ENCODE assay signal across 12 cellular contexts in the genomic region with DNA sequence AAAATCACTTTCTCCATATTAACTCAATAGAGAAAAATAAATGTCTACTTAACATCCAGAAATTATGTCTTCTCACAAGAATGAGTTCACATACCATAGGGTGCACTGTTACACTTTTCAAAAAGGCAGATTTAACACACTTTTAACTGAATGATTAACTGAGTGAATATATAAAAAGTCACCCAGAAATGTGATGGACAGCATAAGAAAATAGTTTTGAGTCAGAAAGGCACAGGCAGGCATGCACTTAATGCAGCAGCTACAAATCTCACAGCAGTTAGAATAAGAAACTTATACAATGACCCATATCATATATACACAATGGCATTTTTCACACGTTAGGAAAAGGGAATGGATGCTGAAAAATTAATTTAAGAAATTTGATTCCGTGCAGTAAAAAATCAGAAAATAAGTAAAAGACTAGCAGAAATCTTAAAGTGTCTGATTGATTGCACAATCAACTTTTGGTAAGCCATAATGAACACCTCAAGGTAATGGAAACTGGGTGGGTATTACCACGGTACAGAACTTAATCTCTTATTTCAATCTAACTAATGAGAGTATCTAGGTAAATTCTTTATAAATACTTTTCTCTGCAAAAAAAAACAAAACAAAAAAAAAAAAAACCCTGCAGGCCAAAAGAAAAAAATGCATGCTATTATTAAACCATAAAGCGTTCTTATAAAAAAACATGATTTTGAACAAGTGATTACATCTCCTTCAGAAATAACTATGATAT. TPM values are rescaled to one million over a fixed set of nuclear protein-coding genes. Genes with fewer than 3 reads are reported as not detected.
DNase-seq lines count a peak whose midpoint lies in the region; ATAC-seq, FAIRE-seq and TF ChIP-seq lines count a peak whose summit lies in the region.
"Had no signal": no experiment of that assay in that cellular context is flagged by ENCODE, and none has a peak within 500 bp of the region (broad histone marks: within the 10 kb centered on the region; RNA-seq: fewer than 3 reads in every experiment).

No MANE protein-coding gene starts in this region.

- peaks cover 31% of the 10 kb centered on the region for H3K4me1 ChIP-seq in CD4-positive, CD25-positive, alpha-beta regulatory T cell (ENCODE audit: control insufficient read depth, insufficient read depth, low read length, poor library complexity, severe bottlenecking)
- H3K4me1 ChIP-seq in HUES6 (ENCODE audit: control insufficient read depth, insufficient read depth, low read length) (peaks cover 29% of the 10 kb centered on the region), K562 (replicated peaks in 1 of 2; ENCODE audit: control insufficient read depth in 2 of 2, insufficient read depth in 2 of 2, low read length in 2 of 2) (peaks cover 12 to 20% of the 10 kb centered on the region in 2 experiments; a peak in 4 of 5 replicates)

- in situ Hi-C loops in K562 (cut with MboI): no loop called here

- no peak for TF ChIP-seq POLR2A in K562 (conservative IDR thresholded peaks at IDR 0.05)

- no peaks in the 10 kb centered on the region for H3K36me3 ChIP-seq in CD4-positive, CD25-positive, alpha-beta regulatory T cell (ENCODE audit: control insufficient read depth, insufficient read depth, low read length)
- H3K36me3 ChIP-seq in HUES6 (ENCODE audit: control insufficient read depth, insufficient read depth, low read length) (no peaks in the 10 kb centered on the region), K562 (ENCODE audit: control insufficient read depth, insufficient read depth, low read length) (no peaks in the 10 kb centered on the region)

- H3K27me3 ChIP-seq in CD4-positive, CD25-positive, alpha-beta regulatory T cell (ENCODE audit: control insufficient read depth, insufficient read depth, low read length): no peaks in the 10 kb centered on the region
- H3K27me3 ChIP-seq in HUES6 (ENCODE audit: control insufficient read depth, insufficient read depth, low read length) (no peaks in the 10 kb centered on the region), K562 (ENCODE audit: control insufficient read depth in 2 of 2, insufficient read depth in 2 of 2, low read length in 2 of 2) (no peaks in the 10 kb centered on the region)

- TF ChIP-seq CTCF in K562 (IDR thresholded peaks at IDR 0.05 in 2 of 3, conservative IDR thresholded peaks at IDR 0.05 in 1 of 3; ENCODE audit: insufficient read depth in 2 of 3, low read depth in 1 of 3, low read length in 3 of 3): no peak
- no peak for TF ChIP-seq CTCF in endothelial cell (IDR thresholded peaks at IDR 0.05; ENCODE audit: unreplicated experiment)

- no peak for DNase-seq in CD4-positive, CD25-positive, alpha-beta regulatory T cell
- DNase-seq in K562 (ENCODE audit: extremely low read depth in 1 of 4, low spot score in 3 of 4) (no peak), endothelial cell (ENCODE audit: low spot score) (no peak), substantia nigra (lab: John Stamatoyannopoulos, UW) (no peak), NCI-H1417 (lab: John Stamatoyannopoulos, UW) (no peak), SIG-M5 treated with dmso at 0.1 percent for 504 hours (lab: John Stamatoyannopoulos, UW; ENCODE audit: unreplicated experiment) (no peak)
- DNase-seq in natural killer cell treated with Interleukin-12 subunit alpha and Interleukin-12 subunit beta and Interleukin-15 and Interleukin-18, amount 100 ng/mL, for 72 hours (ENCODE audit: low spot score): no peak
- DNase-seq: DMS79, small intestine had no signal

- POLR2A ChIA-PET in K562 (lab: Yijun Ruan, JAX): no interaction called here

- H4K20me1 ChIP-seq in K562 (replicated peaks; ENCODE audit: control insufficient read depth, insufficient read depth, low read length): peaks cover 16% of the 10 kb centered on the region; the same call in 1 of the 2 replicates

- intact Hi-C loops in K562 (cut with micrococcal nuclease): no loop called here

- H3K36me3 Mint-ChIP-seq in CD4-positive, CD25-positive, alpha-beta regulatory T cell: peaks cover 3% of the 10 kb centered on the region
- H3K36me3 Mint-ChIP-seq in natural killer cell treated with Interleukin-12 subunit alpha and Interleukin-12 subunit beta and Interleukin-15 and Interleukin-18, amount 100 ng/mL, for 72 hours: peaks cover 11% of the 10 kb centered on the region
- peaks cover 10% of the 10 kb centered on the region for H3K36me3 Mint-ChIP-seq in endothelial cell (ENCODE audit: low read depth, unreplicated experiment)

- peaks cover 20 to 59% (median 46%) of the 10 kb centered on the region in 4 donors for H3K4me1 Mint-ChIP-seq in CD4-positive, CD25-positive, alpha-beta regulatory T cell
- H3K4me1 Mint-ChIP-seq in natural killer cell treated with Interleukin-12 subunit alpha and Interleukin-12 subunit beta and Interleukin-15 and Interleukin-18, amount 100 ng/mL, for 72 hours (ENCODE audit: low read depth in 2 of 2): peaks cover 35 to 51% of the 10 kb centered on the region in 2 donors
- peaks cover 41% of the 10 kb centered on the region for H3K4me1 Mint-ChIP-seq in endothelial cell (ENCODE audit: unreplicated experiment)

- CTCF ChIA-PET in K562 (lab: Yijun Ruan, JAX; ENCODE audit: low intra/inter-chr PET ratio): no interaction called here

- no peak overlapping the region for H3K9ac ChIP-seq in HUES6 (ENCODE audit: low read length)
- no peak overlapping the region for H3K9ac ChIP-seq in K562 (ENCODE audit: insufficient read depth in 1 of 2, low read depth in 2 of 2, low read length in 2 of 2)

- no peak for ATAC-seq in CD4-positive, CD25-positive, alpha-beta regulatory T cell (ENCODE audit: low read depth in 2 of 2)
- no peak for ATAC-seq in K562
- no peak for ATAC-seq in natural killer cell treated with Interleukin-12 subunit alpha and Interleukin-12 subunit beta and Interleukin-15 and Interleukin-18, amount 100 ng/mL, for 72 hours

- peaks cover 0 to 3% (median 0%) of the 10 kb centered on the region in 7 donors for H3K9me3 Mint-ChIP-seq in CD4-positive, CD25-positive, alpha-beta regulatory T cell
- H3K9me3 Mint-ChIP-seq in natural killer cell treated with Interleukin-12 subunit alpha and Interleukin-12 subunit beta and Interleukin-15 and Interleukin-18, amount 100 ng/mL, for 72 hours: no peaks in the 10 kb centered on the region
- H3K9me3 Mint-ChIP-seq in endothelial cell (ENCODE audit: unreplicated experiment): no peaks in the 10 kb centered on the region

- H3K4me2 ChIP-seq in K562 (ENCODE audit: insufficient read depth, low read length): no peak overlapping the region

- no peak for TF ChIP-seq EP300 in K562 (IDR thresholded peaks at IDR 0.05; ENCODE audit: low read length)

- FAIRE-seq in K562 (lab: Jason Lieb, UNC): no peak
- FAIRE-seq: GM18507, small intestine, TTC549 had no signal

- H3K9me1 ChIP-seq in K562 (ENCODE audit: control insufficient read depth, insufficient read depth, low read length): no peaks in the 10 kb centered on the region

- peak overlapping the region; percentile 77 for H3K4me3 ChIP-seq in CD4-positive, CD25-positive, alpha-beta regulatory T cell (ENCODE audit: low read depth, low read length)
- H3K4me3 ChIP-seq in HUES6 (ENCODE audit: low read depth, low read length): peak overlapping the region; percentile 98; the same call in 1 of the 2 replicates
- H3K4me3 ChIP-seq in K562: no peak overlapping the region

- peak overlapping the region; percentile 52 to 97 (median 60) for H3K4me3 Mint-ChIP-seq in CD4-positive, CD25-positive, alpha-beta regulatory T cell
- peak overlapping the region; percentile 96 for H3K4me3 Mint-ChIP-seq in natural killer cell treated with Interleukin-12 subunit alpha and Interleukin-12 subunit beta and Interleukin-15 and Interleukin-18, amount 100 ng/mL, for 72 hours
- H3K4me3 Mint-ChIP-seq in endothelial cell (ENCODE audit: unreplicated experiment): no peak overlapping the region

- no peak overlapping the region for H2AFZ ChIP-seq in K562 (ENCODE audit: low read depth, low read length)

- H3K79me2 ChIP-seq in K562 (ENCODE audit: control insufficient read depth, insufficient read depth, low read length): peaks cover 79% of the 10 kb centered on the region

- H3K9me3 ChIP-seq in CD4-positive, CD25-positive, alpha-beta regulatory T cell (ENCODE audit: control insufficient read depth in 2 of 2, low read length in 2 of 2): no peaks in the 10 kb centered on the region
- H3K9me3 ChIP-seq in HUES6 (ENCODE audit: control insufficient read depth, insufficient read depth, low read depth, low read length): no peaks in the 10 kb centered on the region
- no peaks in the 10 kb centered on the region for H3K9me3 ChIP-seq in K562 (replicated peaks; ENCODE audit: control insufficient read depth, insufficient read depth, low read depth, low read length)

- no peak overlapping the region for H3K27ac Mint-ChIP-seq in CD4-positive, CD25-positive, alpha-beta regulatory T cell
- peak overlapping the region; percentile 5 to 26 for H3K27ac Mint-ChIP-seq in natural killer cell treated with Interleukin-12 subunit alpha and Interleukin-12 subunit beta and Interleukin-15 and Interleukin-18, amount 100 ng/mL, for 72 hours
- no peak overlapping the region for H3K27ac Mint-ChIP-seq in endothelial cell (ENCODE audit: unreplicated experiment)

- BruUV-seq in K562 (replicated peaks; lab: Mats Ljungman, UMichigan): no TSS peak

- peaks cover 19% of the 10 kb centered on the region for H3K27me3 Mint-ChIP-seq in CD4-positive, CD25-positive, alpha-beta regulatory T cell
- H3K27me3 Mint-ChIP-seq in natural killer cell treated with Interleukin-12 subunit alpha and Interleukin-12 subunit beta and Interleukin-15 and Interleukin-18, amount 100 ng/mL, for 72 hours: no peaks in the 10 kb centered on the region
- peaks cover 11% of the 10 kb centered on the region for H3K27me3 Mint-ChIP-seq in endothelial cell (ENCODE audit: unreplicated experiment)

- no peak overlapping the region for H3K27ac ChIP-seq in CD4-positive, CD25-positive, alpha-beta regulatory T cell (ENCODE audit: insufficient read depth, low read length, poor library complexity, severe bottlenecking)
- H3K27ac ChIP-seq in HUES6 (ENCODE audit: low read depth, low read length) (no peak overlapping the region), K562 (ENCODE audit: extremely low read depth, low read depth, low read length) (no peak overlapping the region), substantia nigra (ENCODE audit: low read depth, low read length, poor library complexity, severe bottlenecking) (no peak overlapping the region)

- no peak for TF ChIP-seq RAD21 in K562 (CRISPR knock-in tag; conservative IDR thresholded peaks at IDR 0.05 in 1 of 2, IDR thresholded peaks at IDR 0.05 in 1 of 2)

- 17% methylated on average over 4 of the region's 4 CpGs for WGBS in K562 (ENCODE audit: insufficient coverage, low coverage, missing lambda C conversion rate)

RNA-seq across cellular contexts. Expression of a gene that starts 3.5 kb away (rescaled TPM):
- 179 TPM for total RNA-seq in CD4-positive, CD25-positive, alpha-beta regulatory T cell
- 1 to 10 TPM; 4.5 to 7.4 (median 5.9) TPM for polyA plus RNA-seq in CD4-positive, CD25-positive, alpha-beta regulatory T cell
- total RNA-seq in K562 (2011; cell fraction: chromatin; rRNA removed; ENCODE audit: low replicate concordance): 259 and 607 TPM in 2 replicates
- total RNA-seq in K562 (2011; cell fraction: nucleolus; rRNA removed): 97.6 and 127 TPM in 2 replicates
- total RNA-seq in K562 (2011; cell fraction: nucleoplasm; rRNA removed): 277 and 397 TPM in 2 replicates
- total RNA-seq in K562 (2014; rRNA removed) (29.3 and 32.5 TPM in 2 replicates), K562 (2014; rRNA removed; fragmentation: Illumina TruSeq; extraction: Trizol) (71.9 and 82.3 TPM in 2 replicates), K562 (2015; rRNA removed; fragmentation: Illumina TruSeq; extraction: Trizol) (70.1 and 70.8 TPM in 2 replicates), K562 (2021) (76.9 and 90.3 TPM in 2 replicates), endothelial cell (ENCODE audit: unreplicated experiment) (97.0 TPM)
- polyA plus RNA-seq in K562 (2011; rRNA removed) (45.8 and 48.0 TPM in 2 replicates), K562 (2014; fragmentation: Illumina TruSeq; extraction: Trizol) (34.0 and 36.9 TPM in 2 replicates), K562 (2014; fragmentation: Nextera tagmentation; extraction: Ambion mirVana) (10 to 100 TPM; 13.4 to 22.0 TPM), K562 (2014; rRNA removed) (25.7 and 26.8 TPM in 2 replicates)
- polyA plus RNA-seq in K562 (2011; cell fraction: cytosol; rRNA removed): 26.1 and 36.3 TPM in 2 replicates
- 102 and 117 TPM in 2 replicates for polyA plus RNA-seq in K562 (2011; cell fraction: nucleus; rRNA removed)
- polyA plus RNA-seq in K562 (2012): 29.2 and 39.4 TPM in 2 replicates
- polyA minus RNA-seq in K562 (2011; rRNA and poly(A)+ RNA removed): 279 and 322 TPM in 2 replicates
- 59.1 and 73.6 TPM in 2 replicates for polyA minus RNA-seq in K562 (2011; cell fraction: cytosol; rRNA and poly(A)+ RNA removed)
- 174 and 313 TPM in 2 replicates for polyA minus RNA-seq in K562 (2011; cell fraction: nucleus; rRNA and poly(A)+ RNA removed)
- total RNA-seq in natural killer cell treated with Interleukin-12 subunit alpha and Interleukin-12 subunit beta and Interleukin-15 and Interleukin-18, amount 100 ng/mL, for 72 hours: 100 to 1,000 TPM; 121 to 142 TPM

Comparison
In these comparisons a context has a peak if more than half of its experiments do, and no peak if none do; other contexts are left out.
1. H3K27ac Mint-ChIP-seq: peak in natural killer cell treated with Interleukin-12 subunit alpha and Interleukin-12 subunit beta and Interleukin-15 and Interleukin-18, amount 100 ng/mL, for 72 hours (2 of 2); none in CD4-positive, CD25-positive, alpha-beta regulatory T cell (0 of 3) and endothelial cell (single experiment).